8 cellular contexts compared by ENCODE assay signal in the genomic region with DNA sequence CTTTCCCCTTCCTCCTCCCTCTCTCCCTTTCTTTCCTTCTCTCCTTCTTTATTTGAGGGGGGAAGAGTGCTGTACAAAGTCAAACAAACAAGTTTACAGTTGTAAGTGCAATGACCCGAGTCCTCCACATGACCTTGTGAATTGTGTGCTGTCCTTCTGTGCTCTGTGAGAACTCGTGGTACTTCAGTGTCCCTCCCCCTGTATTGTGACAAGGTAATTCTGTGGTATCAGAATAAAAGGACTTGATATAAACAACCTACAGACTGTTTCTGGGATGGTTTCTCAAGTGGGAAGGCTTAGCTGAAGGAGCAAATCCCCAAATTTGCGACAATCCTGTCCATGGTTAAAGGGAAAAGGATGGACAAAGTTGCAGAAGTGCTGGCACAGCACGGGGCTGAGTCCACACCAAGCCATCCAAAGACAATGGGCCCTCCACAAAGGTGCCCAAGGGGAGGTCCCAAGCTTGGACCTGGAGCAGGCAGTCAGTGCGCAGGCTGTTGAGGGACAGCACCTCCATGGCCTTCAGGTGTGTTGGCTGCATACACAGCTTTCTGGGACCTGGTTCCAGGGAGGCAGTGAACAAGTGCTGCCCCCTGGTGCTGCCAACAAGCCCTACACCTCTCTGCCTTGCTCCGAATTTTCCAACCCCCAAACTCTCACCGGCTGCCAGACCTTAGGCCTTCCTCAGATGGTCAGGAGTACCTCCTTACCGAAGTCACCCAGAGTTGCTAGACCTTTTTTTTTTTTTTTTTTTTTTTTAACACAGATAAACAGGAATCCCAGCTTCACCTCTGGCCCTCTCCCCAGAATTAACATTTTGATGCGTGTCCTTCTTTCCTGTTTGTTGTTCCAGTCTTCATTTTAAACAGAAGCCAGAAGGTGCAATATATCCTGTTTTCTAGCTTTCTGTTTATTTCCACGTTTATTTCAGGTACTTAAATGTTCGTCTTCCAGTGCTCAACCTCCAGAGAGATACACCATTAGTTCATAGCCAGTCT. TPM values are rescaled to one million over a fixed set of nuclear protein-coding genes. Genes with fewer than 3 reads are reported as not detected.
DNase-seq lines count a peak whose midpoint lies in the region; ATAC-seq, FAIRE-seq and TF ChIP-seq lines count a peak whose summit lies in the region.

No MANE protein-coding gene starts in this region.

- TF ChIP-seq POLR2A in GM15510 (IDR thresholded peaks at IDR 0.05; ENCODE audit: borderline replicate concordance, extremely low read depth, insufficient read length) = peak; percentile 16

- intact Hi-C loops in kidney (cut with DNase I) = no loop called here

- peak; percentile 93 for TF ChIP-seq CTCF in brain microvascular endothelial cell (IDR thresholded peaks at IDR 0.05; ENCODE audit: low read depth, low read length, missing control alignments)
- peak; percentile 91 for TF ChIP-seq CTCF in kidney (IDR thresholded peaks at IDR 0.05; ENCODE audit: borderline replicate concordance, extremely low read depth, insufficient read depth)

- H3K4me3 ChIP-seq in brain microvascular endothelial cell (ENCODE audit: low read depth, low read length) (no peak overlapping the region), kidney (ENCODE audit: low read length in 2 of 2) (no peak overlapping the region)

- H3K36me3 ChIP-seq in brain microvascular endothelial cell (replicated peaks) (peaks cover 3% of the 10 kb centered on the region), kidney (ENCODE audit: control insufficient read depth in 1 of 2, insufficient read depth in 2 of 2, low read length in 2 of 2) (peaks cover 4 to 7% of the 10 kb centered on the region in 2 donors)

- in situ Hi-C loops in brain microvascular endothelial cell (cut with HindIII; ENCODE audit: low pct_ligation_motif_present, low sequenced_read_pairs) = loop anchor here (25.0 kb wide), 1 partner anchor 109 kb away; a partner anchor contains a TSS

- no peak for ATAC-seq in GM21390 (IDR thresholded peaks at IDR 0.05; ENCODE audit: unreplicated experiment)

- H3K27ac ChIP-seq in brain microvascular endothelial cell = no peak overlapping the region
- H3K27ac ChIP-seq in kidney (ENCODE audit: low read depth in 2 of 2, low read length in 2 of 2) = peak overlapping the region in 1 of 2 donors; percentile 16
- no peak overlapping the region for H3K27ac ChIP-seq in substantia nigra (ENCODE audit: low read depth, low read length, poor library complexity, severe bottlenecking)

- no peaks in the 10 kb centered on the region for H3K9me3 ChIP-seq in kidney (ENCODE audit: control insufficient read depth in 1 of 2, low read length in 2 of 2)

- no peak overlapping the region for H3K9ac ChIP-seq in kidney (ENCODE audit: low read length in 2 of 2)

- H3K4me1 ChIP-seq in kidney (ENCODE audit: control insufficient read depth in 1 of 2, insufficient read depth in 1 of 2, low read depth in 1 of 2, low read length in 2 of 2) = peaks cover 26 to 27% of the 10 kb centered on the region in 2 donors

- peak; percentile 59 for DNase-seq in T follicular helper cell (ENCODE audit: low read depth)
- no peak for DNase-seq in brain microvascular endothelial cell
- peak; percentile 76 for DNase-seq in kidney
- peak; percentile 49 to 72 (median 54) for DNase-seq in stimulated activated CD4-positive, alpha-beta T cell treated with anti-CD3 and anti-CD28 coated beads, TNF-alpha, amount 100 ng/mL, for 24 hours (ENCODE audit: low read depth in 3 of 3)
- no peak for DNase-seq in nucleus accumbens (lab: John Stamatoyannopoulos, UW)
- DNase-seq in substantia nigra (lab: John Stamatoyannopoulos, UW) = no peak

- H3K27me3 ChIP-seq in brain microvascular endothelial cell (replicated peaks) = no peaks in the 10 kb centered on the region

- FAIRE-seq in kidney (lab: Jason Lieb, UNC) = no peak

RNA-seq across cellular contexts. Expression of a gene that starts 2.6 kb away (rescaled TPM):
- total RNA-seq in kidney = 143 TPM
- polyA plus RNA-seq in kidney (ENCODE audit: insufficient read depth, low read depth, low replicate concordance) = 138 TPM

RNA-seq across cellular contexts. Expression of a gene that starts 17.7 kb away (rescaled TPM):
- total RNA-seq in kidney = 77.3 TPM
- 152 TPM for polyA plus RNA-seq in kidney (ENCODE audit: insufficient read depth, low read depth, low replicate concordance)

RNA-seq across cellular contexts. Expression of a gene that starts 17.8 kb away (rescaled TPM):
- 43.7 TPM for total RNA-seq in kidney
- 41.7 TPM for polyA plus RNA-seq in kidney (ENCODE audit: insufficient read depth, low read depth, low replicate concordance)

RNA-seq across cellular contexts. Expression of a gene that starts 47.9 kb away (rescaled TPM):
- total RNA-seq in kidney = not detected
- 0.73 TPM for polyA plus RNA-seq in kidney (ENCODE audit: insufficient read depth, low read depth, low replicate concordance)

RNA-seq across cellular contexts. Expression of a gene that starts 52.2 kb away (rescaled TPM):
- 37.4 TPM for total RNA-seq in kidney
- polyA plus RNA-seq in kidney (ENCODE audit: insufficient read depth, low read depth, low replicate concordance) = 25.0 TPM

Comparison
In these comparisons a context has a peak if more than half of its experiments do, and no peak if none do; other contexts are left out.
1. DNase-seq: peak in T follicular helper cell (single experiment), kidney (single experiment) and stimulated activated CD4-positive, alpha-beta T cell treated with anti-CD3 and anti-CD28 coated beads, TNF-alpha, amount 100 ng/mL, for 24 hours (3 of 3); none in brain microvascular endothelial cell (single experiment), nucleus accumbens (0 of 56) and substantia nigra (0 of 49).